Comparison of ENCODE assay signal across 21 cellular contexts in genomic region chr1:64516803-64517568, GRCh38. TPM values are rescaled to one million over a fixed set of nuclear protein-coding genes. Genes with fewer than 3 reads are reported as not detected.
A peak's percentile ranks its signal among the peaks of the same experiment; 100 is the strongest.
DNase-seq lines count a peak whose midpoint lies in the region; ATAC-seq and TF ChIP-seq lines count a peak whose summit lies in the region.
"Had no signal": no experiment of that assay in that cellular context is flagged by ENCODE, and none has a peak within 500 bp of the region (broad histone marks: within the 10 kb centered on the region; RNA-seq: fewer than 3 reads in every experiment).

No MANE protein-coding gene starts in this region.

- no peaks in the 10 kb centered on the region for H3K4me1 ChIP-seq in RWPE2 (ENCODE audit: insufficient read depth, poor library complexity, severe bottlenecking)

- ATAC-seq in RWPE2 (ENCODE audit: low read depth) (peak; percentile 65), HG02763 (IDR thresholded peaks at IDR 0.05; ENCODE audit: unreplicated experiment) (no peak), HG02970 (IDR thresholded peaks at IDR 0.05; ENCODE audit: low FRiP score, unreplicated experiment) (no peak)
- ATAC-seq: activated CD4-positive, CD25-positive, alpha-beta regulatory T cell treated with anti-CD3 and anti-CD28 coated beads, Interleukin-2, amount 50 U/mL, for 24 hours; HCT116; heart left ventricle; Panc1; stimulated activated naive CD8-positive, alpha-beta T cell treated with anti-CD3 and anti-CD28 coated beads, Interleukin-15, amount 100 ng/mL, for 72 hours had no signal

- no peaks in the 10 kb centered on the region for H3K27me3 ChIP-seq in RWPE2 (ENCODE audit: insufficient read depth, poor library complexity, severe bottlenecking)
- H3K27me3 ChIP-seq: heart left ventricle, sigmoid colon had no signal

- DNase-seq in ELR (ENCODE audit: low read depth), result peak; percentile 83
- DNase-seq in RWPE2 (ENCODE audit: low spot score), result no peak
- peak; percentile 39 for DNase-seq in fibroblast of gingiva (ENCODE audit: low read depth)
- peak; percentile 36 for DNase-seq in renal cortical epithelial cell (ENCODE audit: low read depth)
- DNase-seq in ecto neural progenitor cell (ENCODE audit: low spot score), result no peak
- DNase-seq in D341Med (ENCODE audit: low spot score), result no peak
- DNase-seq: amniotic stem cell; CD4-positive, alpha-beta memory T cell; effector memory CD4-positive, alpha-beta T cell; heart left ventricle; naive B cell; NCI-H1105 treated with DMSO at 0.1 percent for 48 hours; NCI-H510A; sigmoid colon; stimulated activated naive CD8-positive, alpha-beta T cell treated with anti-CD3 and anti-CD28 coated beads, Interleukin-15, amount 100 ng/mL, for 72 hours; T-helper 1 cell had no signal

- no peaks in the 10 kb centered on the region for H3K36me3 ChIP-seq in RWPE2 (ENCODE audit: low read depth)
- H3K36me3 ChIP-seq: heart left ventricle, sigmoid colon had no signal

- TF ChIP-seq CTCF in RWPE2 (IDR thresholded peaks at IDR 0.05; ENCODE audit: poor library complexity, severe bottlenecking), result no peak

- H3K4me3 ChIP-seq in RWPE2 (ENCODE audit: severe bottlenecking), result no peak overlapping the region
- H3K4me3 ChIP-seq: heart left ventricle, sigmoid colon had no signal

- no peaks in the 10 kb centered on the region for H3K9me3 ChIP-seq in RWPE2 (ENCODE audit: severe bottlenecking)
- H3K9me3 ChIP-seq: heart left ventricle, sigmoid colon had no signal

- H3K27ac ChIP-seq in RWPE2 (ENCODE audit: poor library complexity, severe bottlenecking), result peak overlapping the region; percentile 18
- H3K27ac ChIP-seq: heart left ventricle, sigmoid colon had no signal

RNA-seq across cellular contexts. Expression of gene CACHD1, which starts 47.1 kb away (rescaled TPM):
- 3.3 and 5.9 TPM in 2 replicates for total RNA-seq in renal cortical epithelial cell

Comparison
In these comparisons a context has a peak if more than half of its experiments do, and no peak if none do; other contexts are left out.
1. DNase-seq: peak in ELR (single experiment), fibroblast of gingiva (single experiment) and renal cortical epithelial cell (single experiment); none in RWPE2 (single experiment), ecto neural progenitor cell (single experiment) and D341Med (single experiment).